Comparison of ENCODE assay signal across 1 cellular context in the genomic region with DNA sequence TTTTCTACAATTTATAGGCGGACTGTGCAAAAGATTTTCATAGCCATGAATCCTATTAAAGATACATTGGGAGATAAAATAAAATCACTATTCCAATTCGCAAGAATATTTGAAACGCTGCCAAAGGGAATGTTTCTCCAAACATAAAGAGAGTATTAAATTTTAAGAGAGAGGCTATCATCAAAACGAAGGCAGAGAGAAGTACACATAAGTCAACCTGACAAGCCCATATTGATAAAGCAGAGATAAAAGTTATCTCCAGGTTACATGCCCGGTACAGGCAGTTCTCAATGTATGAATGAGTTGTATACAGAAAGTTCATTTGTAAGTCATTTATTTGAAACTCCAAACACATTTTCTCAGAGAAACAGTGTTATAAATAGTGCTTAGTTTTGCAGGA.
A peak's percentile ranks its signal among the peaks of the same experiment; 100 is the strongest.
TF ChIP-seq lines count a peak whose summit lies in the region.

No MANE protein-coding gene starts in this region.

TF ChIP-seq in K562, 482 proteins besides CTCF, POLR2A, EP300 and RAD21 (continued from another document):
- no peak for TF ChIP-seq PBX2 (CRISPR knock-in tag; IDR thresholded peaks at IDR 0.05; ENCODE audit: low read depth)
- TF ChIP-seq PBX2 (tag; conservative IDR thresholded peaks at IDR 0.05; ENCODE audit: low read depth) = peak; percentile 64
TF ChIP-seq in K562: peak in this region for 3.
